In genomic region chr4:185748901-185749390, GRCh38 we compare ENCODE assay signal across 17 cellular contexts.
DNase-seq lines count a peak whose midpoint lies in the region; ATAC-seq and TF ChIP-seq lines count a peak whose summit lies in the region.
"Had no signal": no experiment of that assay in that cellular context is flagged by ENCODE, and none has a peak within 500 bp of the region (broad histone marks: within the 10 kb centered on the region; RNA-seq: fewer than 3 reads in every experiment).

No MANE protein-coding gene starts in this region.

- WGBS in heart right ventricle, 2 donors = 57 to 71% methylated on average over 3 of the region's 3 CpGs

- ATAC-seq in Right ventricle myocardium inferior (peak; percentile 32), heart right ventricle (peak in 5 of 8 donors; percentile 8 to 35 (median 11)), left lobe of liver (peak; percentile 16), HG02970 (IDR thresholded peaks at IDR 0.05; ENCODE audit: low FRiP score, unreplicated experiment) (no peak), GM18861 (IDR thresholded peaks at IDR 0.05; ENCODE audit: unreplicated experiment) (no peak), HG03439 (IDR thresholded peaks at IDR 0.05; ENCODE audit: unreplicated experiment) (no peak)
- ATAC-seq: GM12878 had no signal

- DNase-seq in Right ventricle myocardium inferior (ENCODE audit: missing footprints) = no peak
- no peak for DNase-seq in cardiac septum (ENCODE audit: low spot score)
- no peak for DNase-seq in heart right ventricle
- no peak for DNase-seq in left lobe of liver (ENCODE audit: low spot score)
- DNase-seq in tibial artery = no peak
- DNase-seq: AML-193; Calu3; CD4-positive, alpha-beta T cell; DMS79; GOT3 had no signal

- peaks cover 0 to 89% (median 46%) of the 10 kb centered on the region in 9 donors for H3K4me1 ChIP-seq in heart right ventricle
- H3K4me1 ChIP-seq in tibial artery = peaks cover 0 to 81% (median 18%) of the 10 kb centered on the region in 4 donors
- H3K4me1 ChIP-seq: HAP-1 had no signal

- H3K9me3 ChIP-seq in heart right ventricle (no peaks in the 10 kb centered on the region), tibial artery (no peaks in the 10 kb centered on the region)
- H3K9me3 ChIP-seq: HAP-1 had no signal

- TF ChIP-seq CTCF in heart right ventricle (IDR thresholded peaks at IDR 0.05) (no peak), tibial artery (IDR thresholded peaks at IDR 0.05) (no peak)

- H3K27ac ChIP-seq in heart right ventricle (peak overlapping the region in 1 of 10 donors; percentile 35), tibial artery (peak overlapping the region; percentile 48 to 57)
- H3K27ac ChIP-seq: 22Rv1; BLaER1 treated with 17β-estradiol and CSF1 and Interleukin-3, amounts not matched to agents 10 nM and 100 nM had no signal

- no peak overlapping the region for H3K4me3 ChIP-seq in heart right ventricle
- no peak overlapping the region for H3K4me3 ChIP-seq in tibial artery
- H3K4me3 ChIP-seq: BLaER1 treated with 17β-estradiol and CSF1 and Interleukin-3, amounts not matched to agents 10 nM and 100 nM; GM12878; HAP-1 had no signal

- no peaks in the 10 kb centered on the region for H3K27me3 ChIP-seq in heart right ventricle
- H3K27me3 ChIP-seq in tibial artery = no peaks in the 10 kb centered on the region
- H3K27me3 ChIP-seq: BLaER1 treated with 17β-estradiol and CSF1 and Interleukin-3, amounts not matched to agents 10 nM and 100 nM had no signal

- H3K36me3 ChIP-seq in heart right ventricle = peaks cover 0 to 8% (median 0%) of the 10 kb centered on the region in 9 donors
- no peaks in the 10 kb centered on the region for H3K36me3 ChIP-seq in tibial artery
- H3K36me3 ChIP-seq: BLaER1 treated with 17β-estradiol and CSF1 and Interleukin-3, amounts not matched to agents 10 nM and 100 nM; HAP-1 had no signal

- intact Hi-C loops in Right ventricle myocardium inferior (cut with DNase I) = no loop called here
- intact Hi-C loops in cardiac septum (cut with DNase I) = no loop called here
- intact Hi-C loops in heart right ventricle (cut with DNase I) = no loop called here
- intact Hi-C loops in tibial artery (cut with DNase I; ENCODE audit: low total_unique reads) = no loop called here

Comparison
In these comparisons a context has a peak if more than half of its experiments do, and no peak if none do; other contexts are left out.
1. ATAC-seq: peak in Right ventricle myocardium inferior (single experiment), heart right ventricle (5 of 8) and left lobe of liver (single experiment); none in HG02970 (single experiment), GM18861 (single experiment) and HG03439 (single experiment).